Comparison of ENCODE assay signal across 21 cellular contexts in genomic region chr3:10467204-10467603, GRCh38. TPM values are rescaled to one million over a fixed set of nuclear protein-coding genes. Genes with fewer than 3 reads are reported as not detected.
DNase-seq lines count a peak whose midpoint lies in the region; ATAC-seq and TF ChIP-seq lines count a peak whose summit lies in the region.
"Had no signal": no experiment of that assay in that cellular context is flagged by ENCODE, and none has a peak within 500 bp of the region (broad histone marks: within the 10 kb centered on the region; RNA-seq: fewer than 3 reads in every experiment).

No MANE protein-coding gene starts in this region.

- H3K9me3 Mint-ChIP-seq in chondrocyte (ENCODE audit: low read depth) (no peaks in the 10 kb centered on the region), mesothelial cell of epicardium (no peaks in the 10 kb centered on the region)
- no peaks in the 10 kb centered on the region for H3K9me3 Mint-ChIP-seq in natural killer cell treated with Interleukin-12 subunit alpha and Interleukin-12 subunit beta and Interleukin-15 and Interleukin-18, amount 100 ng/mL, for 72 hours
- H3K9me3 Mint-ChIP-seq: CD4-positive, CD25-positive, alpha-beta regulatory T cell; CD8-positive, alpha-beta T cell had no signal

- H3K9ac ChIP-seq in SK-N-SH: no peak overlapping the region

- H3K4me3 ChIP-seq in gastrocnemius medialis: no peak overlapping the region
- no peak overlapping the region for H3K4me3 ChIP-seq in SK-N-SH (ENCODE audit: low read depth in 2 of 2, low read length in 1 of 2)
- H3K4me3 ChIP-seq: A549, HAP-1 had no signal

- no peaks in the 10 kb centered on the region for H3K27me3 ChIP-seq in gastrocnemius medialis
- H3K27me3 ChIP-seq in SK-N-SH (ENCODE audit: insufficient read depth): peaks cover 5% of the 10 kb centered on the region; the same call in 1 of the 2 replicates
- H3K27me3 ChIP-seq: BE2C had no signal

- H3K27me3 Mint-ChIP-seq in chondrocyte (ENCODE audit: low read depth) (peaks cover 49% of the 10 kb centered on the region), mesothelial cell of epicardium (ENCODE audit: low read depth) (peaks cover 56% of the 10 kb centered on the region)
- peaks cover 0 to 11% of the 10 kb centered on the region in 2 donors for H3K27me3 Mint-ChIP-seq in natural killer cell treated with Interleukin-12 subunit alpha and Interleukin-12 subunit beta and Interleukin-15 and Interleukin-18, amount 100 ng/mL, for 72 hours

- H3K79me2 ChIP-seq in SK-N-SH (ENCODE audit: insufficient read depth): no peaks in the 10 kb centered on the region

- no peak for TF ChIP-seq CTCF in chondrocyte (IDR thresholded peaks at IDR 0.05)
- no peak for TF ChIP-seq CTCF in gastrocnemius medialis (IDR thresholded peaks at IDR 0.05 in 4 of 5, conservative IDR thresholded peaks at IDR 0.05 in 1 of 5)
- no peak for TF ChIP-seq CTCF in SK-N-SH (IDR thresholded peaks at IDR 0.05)
- TF ChIP-seq CTCF in mesothelial cell of epicardium (IDR thresholded peaks at IDR 0.05; ENCODE audit: unreplicated experiment): no peak

- CTCF ChIA-PET in SK-N-SH (lab: Yijun Ruan, JAX): no interaction called here

- no peaks in the 10 kb centered on the region for H3K36me3 Mint-ChIP-seq in chondrocyte (ENCODE audit: low read depth)
- no peaks in the 10 kb centered on the region for H3K36me3 Mint-ChIP-seq in mesothelial cell of epicardium
- H3K36me3 Mint-ChIP-seq in natural killer cell treated with Interleukin-12 subunit alpha and Interleukin-12 subunit beta and Interleukin-15 and Interleukin-18, amount 100 ng/mL, for 72 hours: no peaks in the 10 kb centered on the region
- H3K36me3 Mint-ChIP-seq: CD4-positive, CD25-positive, alpha-beta regulatory T cell; CD8-positive, alpha-beta T cell had no signal

- no peaks in the 10 kb centered on the region for H3F3A ChIP-seq in SK-N-SH (replicated peaks; ENCODE audit: insufficient read depth)

- TF ChIP-seq POLR2A in gastrocnemius medialis (IDR thresholded peaks at IDR 0.05): no peak

- H3K4me1 Mint-ChIP-seq in chondrocyte (ENCODE audit: low read depth): peaks cover 5% of the 10 kb centered on the region
- H3K4me1 Mint-ChIP-seq in mesothelial cell of epicardium: no peaks in the 10 kb centered on the region
- H3K4me1 Mint-ChIP-seq in natural killer cell treated with Interleukin-12 subunit alpha and Interleukin-12 subunit beta and Interleukin-15 and Interleukin-18, amount 100 ng/mL, for 72 hours (ENCODE audit: low read depth in 2 of 2): peaks cover 0 to 4% of the 10 kb centered on the region in 2 donors

- POLR2A ChIA-PET in SK-N-SH (lab: Yijun Ruan, JAX): no interaction called here

- no peaks in the 10 kb centered on the region for H3K9me2 ChIP-seq in SK-N-SH

- H3K27ac ChIP-seq in gastrocnemius medialis (peak overlapping the region; percentile 91 to 96 (median 94)), SK-N-SH (ENCODE audit: low read depth in 2 of 2, low read length in 1 of 2) (no peak overlapping the region)
- H3K27ac ChIP-seq: 22Rv1, A549, C4-2B had no signal

- DNase-seq in Right ventricle myocardium inferior (ENCODE audit: missing footprints) (peak; percentile 59), left cardiac atrium (no peak), chondrocyte (ENCODE audit: low spot score) (peak; percentile 36), gastrocnemius medialis (no peak), SK-N-SH (no peak), mesothelial cell of epicardium (ENCODE audit: low spot score in 2 of 2, unreplicated experiment in 2 of 2) (no peak)
- no peak for DNase-seq in natural killer cell treated with Interleukin-12 subunit alpha and Interleukin-12 subunit beta and Interleukin-15 and Interleukin-18, amount 100 ng/mL, for 72 hours (ENCODE audit: low spot score)
- DNase-seq: ACHN; AML-193; BE2C; Caco-2; CD4-positive, CD25-positive, alpha-beta regulatory T cell; CD8-positive, alpha-beta T cell; DMS153; DND-41; GOT3 had no signal

- WGBS in SK-N-SH (ENCODE audit: low lambda C conversion rate): 45% methylated on average over 5 of the region's 5 CpGs

- H3K9me3 ChIP-seq in gastrocnemius medialis (no peaks in the 10 kb centered on the region), SK-N-SH (no peaks in the 10 kb centered on the region)
- H3K9me3 ChIP-seq: A549, BE2C, Caco-2, HAP-1 had no signal

- H2AFZ ChIP-seq in SK-N-SH (ENCODE audit: low read depth): no peak overlapping the region

- H3K4me2 ChIP-seq in SK-N-SH: no peak overlapping the region
- H3K4me2 ChIP-seq: A549 had no signal

- in situ Hi-C loops in gastrocnemius medialis (cut with MboI; ENCODE audit: low sequenced_read_pairs in 4 of 4): no loop called here

- H3K4me3 Mint-ChIP-seq in chondrocyte (ENCODE audit: unreplicated experiment) (no peak overlapping the region), mesothelial cell of epicardium (no peak overlapping the region)
- no peak overlapping the region for H3K4me3 Mint-ChIP-seq in natural killer cell treated with Interleukin-12 subunit alpha and Interleukin-12 subunit beta and Interleukin-15 and Interleukin-18, amount 100 ng/mL, for 72 hours
- H3K4me3 Mint-ChIP-seq: CD4-positive, CD25-positive, alpha-beta regulatory T cell; CD8-positive, alpha-beta T cell had no signal

- no peaks in the 10 kb centered on the region for H3K36me3 ChIP-seq in gastrocnemius medialis
- H3K36me3 ChIP-seq in SK-N-SH (replicated peaks in 1 of 2; ENCODE audit: control insufficient read depth in 1 of 2, insufficient read depth in 2 of 2, low read length in 1 of 2): no peaks in the 10 kb centered on the region
- H3K36me3 ChIP-seq: BE2C, HAP-1 had no signal

- intact Hi-C loops in Right ventricle myocardium inferior (cut with DNase I): no loop called here
- intact Hi-C loops in left cardiac atrium (cut with DNase I): no loop called here
- intact Hi-C loops in gastrocnemius medialis (cut with DNase I; ENCODE audit: low total_unique reads): loop anchor here (5.0 kb wide), 1 partner anchor 35 kb away; no protein-coding TSS in a partner anchor

- ATAC-seq in Right ventricle myocardium inferior (no peak), left cardiac atrium (no peak), gastrocnemius medialis (no peak), HG03342 (IDR thresholded peaks at IDR 0.05; ENCODE audit: unreplicated experiment) (no peak)
- no peak for ATAC-seq in natural killer cell treated with Interleukin-12 subunit alpha and Interleukin-12 subunit beta and Interleukin-15 and Interleukin-18, amount 100 ng/mL, for 72 hours
- ATAC-seq: A549; CD8-positive, alpha-beta T cell had no signal

- H4K20me1 ChIP-seq in SK-N-SH (ENCODE audit: insufficient read depth): no peaks in the 10 kb centered on the region

- TF ChIP-seq RAD21 in SK-N-SH (IDR thresholded peaks at IDR 0.05; ENCODE audit: low read length): no peak

- peaks cover 55 to 61% of the 10 kb centered on the region in 2 donors for H3K4me1 ChIP-seq in gastrocnemius medialis
- H3K4me1 ChIP-seq in SK-N-SH (ENCODE audit: control insufficient read depth in 1 of 2, insufficient read depth in 2 of 2, low read depth in 1 of 2, low read length in 1 of 2): peaks cover 0 to 30% of the 10 kb centered on the region in 2 experiments; a peak in 2 of 4 replicates
- H3K4me1 ChIP-seq: A549, BE2C, Caco-2, HAP-1 had no signal

- no peak for TF ChIP-seq EP300 in SK-N-SH (IDR thresholded peaks at IDR 0.05; ENCODE audit: borderline replicate concordance in 1 of 2, low read depth in 1 of 2, low read length in 1 of 2)

- H3K27ac Mint-ChIP-seq in chondrocyte (ENCODE audit: unreplicated experiment) (no peak overlapping the region), mesothelial cell of epicardium (no peak overlapping the region)
- no peak overlapping the region for H3K27ac Mint-ChIP-seq in natural killer cell treated with Interleukin-12 subunit alpha and Interleukin-12 subunit beta and Interleukin-15 and Interleukin-18, amount 100 ng/mL, for 72 hours
- H3K27ac Mint-ChIP-seq: CD4-positive, CD25-positive, alpha-beta regulatory T cell; CD8-positive, alpha-beta T cell had no signal

TF ChIP-seq in SK-N-SH, 30 proteins besides CTCF, POLR2A, EP300 and RAD21 (continues in another document):
- no peak for TF ChIP-seq ELF1 (IDR thresholded peaks at IDR 0.05)
- no peak for TF ChIP-seq ZBTB33 (IDR thresholded peaks at IDR 0.05; ENCODE audit: borderline replicate concordance, low read depth)
- TF ChIP-seq GABPA (IDR thresholded peaks at IDR 0.05; ENCODE audit: low read depth): no peak
- TF ChIP-seq USF1 (IDR thresholded peaks at IDR 0.05; ENCODE audit: borderline replicate concordance, low read depth): no peak
- no peak for TF ChIP-seq FOXJ3 (CRISPR knock-in tag; IDR thresholded peaks at IDR 0.05)

RNA-seq across cellular contexts. Expression of gene ATP2B2, which starts 38.2 kb away (rescaled TPM):
- total RNA-seq in Right ventricle myocardium inferior (0.14 TPM), left cardiac atrium (under 1 TPM in 1 of 2 donors, not detected in 1; 0.31 TPM), chondrocyte (0.08 to 0.25 TPM (median 0.24 TPM) in 3 replicates), gastrocnemius medialis (1 to 10 TPM in 3 of 4 donors, under 1 TPM in 1; 0.31 to 2.9 (median 1.8) TPM), mesothelial cell of epicardium (not detected in 3 replicates)
- 0.05 and 0.15 TPM in 2 replicates for polyA plus RNA-seq in SK-N-SH (2012; rRNA removed)
- 0.05 and 0.10 TPM in 2 replicates for polyA plus RNA-seq in SK-N-SH (2012; cell fraction: cytosol; rRNA removed)
- polyA plus RNA-seq in SK-N-SH (2012; cell fraction: nucleus; rRNA removed): 0.04 and 0.11 TPM in 2 replicates
- total RNA-seq in natural killer cell treated with Interleukin-12 subunit alpha and Interleukin-12 subunit beta and Interleukin-15 and Interleukin-18, amount 100 ng/mL, for 72 hours: not detected
- total RNA-seq: Caco-2; CD4-positive, CD25-positive, alpha-beta regulatory T cell; CD8-positive, alpha-beta T cell had no signal

Comparison
In these comparisons a context has a peak if more than half of its experiments do, and no peak if none do; other contexts are left out.
1. DNase-seq: peak in Right ventricle myocardium inferior (single experiment) and chondrocyte (single experiment); none in left cardiac atrium (single experiment), gastrocnemius medialis (0 of 2), SK-N-SH (single experiment), mesothelial cell of epicardium (0 of 2) and natural killer cell treated with Interleukin-12 subunit alpha and Interleukin-12 subunit beta and Interleukin-15 and Interleukin-18, amount 100 ng/mL, for 72 hours (single experiment).
2. H3K27ac ChIP-seq: peak in gastrocnemius medialis (4 of 4); none in SK-N-SH (0 of 2).